In the genomic region with DNA sequence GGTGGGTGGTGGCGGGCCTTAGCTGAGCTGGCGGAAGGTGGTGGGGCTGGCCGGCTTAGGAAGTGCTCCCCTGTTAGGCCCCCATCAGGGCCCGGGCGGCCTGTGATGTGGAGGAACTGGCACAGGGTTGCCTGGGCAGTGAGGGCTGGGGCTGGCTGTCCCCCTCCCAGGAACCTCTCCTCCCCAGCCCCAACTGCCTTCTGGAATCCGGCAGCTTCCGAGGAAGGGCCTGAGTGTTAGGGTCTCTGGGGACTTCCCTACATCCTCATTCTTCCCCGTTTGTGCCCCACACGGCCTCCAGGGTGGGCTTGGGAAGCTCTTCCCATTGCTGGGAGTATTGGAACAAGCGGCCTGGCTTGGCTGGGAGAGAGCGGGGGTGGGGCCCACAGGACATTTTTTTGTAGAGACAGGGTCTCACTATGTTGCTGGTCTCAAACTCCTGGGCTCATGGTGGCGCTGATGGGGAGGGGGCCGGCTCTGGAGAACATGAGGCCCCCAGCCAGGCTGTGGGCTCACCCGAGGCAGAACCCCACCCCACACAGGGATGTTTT, we compare ENCODE assay signal across 11 cellular contexts.
DNase-seq lines count a peak whose midpoint lies in the region; TF ChIP-seq lines count a peak whose summit lies in the region.
"Had no signal": no experiment of that assay in that cellular context is flagged by ENCODE, and none has a peak within 500 bp of the region (broad histone marks: within the 10 kb centered on the region; RNA-seq: fewer than 3 reads in every experiment).

No MANE protein-coding gene starts in this region.

- peak overlapping the region; percentile 71 for H3K27ac ChIP-seq in HUES48 (ENCODE audit: low read depth, low read length)
- peak overlapping the region; percentile 61 to 80 for H3K27ac ChIP-seq in coronary artery
- H3K27ac ChIP-seq in mesodermal cell (ENCODE audit: low read depth, low read length, severe bottlenecking): peak overlapping the region; percentile 95
- peak overlapping the region; percentile 79 for H3K27ac ChIP-seq in subcutaneous abdominal adipose tissue (ENCODE audit: low read depth, low read length)

- H3K4me3 Mint-ChIP-seq in activated T-cell treated with anti-CD3 and anti-CD28 coated beads, Interleukin-2, amount 50 U/mL, for 24 hours: no peak overlapping the region
- H3K4me3 Mint-ChIP-seq: IgD-negative memory B cell had no signal

- H3K4me3 ChIP-seq in HUES48 (ENCODE audit: low read depth, low read length) (no peak overlapping the region), coronary artery (no peak overlapping the region), mesodermal cell (ENCODE audit: extremely low read depth, insufficient read depth, low read length, poor library complexity, severe bottlenecking) (no peak overlapping the region), subcutaneous abdominal adipose tissue (ENCODE audit: low read depth in 1 of 5, low read length in 5 of 5) (no peak overlapping the region)

- H3K27ac Mint-ChIP-seq in activated T-cell treated with anti-CD3 and anti-CD28 coated beads, Interleukin-2, amount 50 U/mL, for 24 hours: no peak overlapping the region
- H3K27ac Mint-ChIP-seq: IgD-negative memory B cell had no signal

- DNase-seq in coronary artery (ENCODE audit: low spot score) (no peak), RPMI8226 (no peak), HPDE6-E6E7 (ENCODE audit: extremely low spot score) (no peak), Ammon's horn (ENCODE audit: low spot score) (no peak)
- DNase-seq in activated T-cell treated with anti-CD3 and anti-CD28 coated beads, Interleukin-2, amount 50 U/mL, for 24 hours: no peak
- DNase-seq: cerebellar nuclear complex, NCI-H1930 had no signal

- H3K27me3 Mint-ChIP-seq in activated T-cell treated with anti-CD3 and anti-CD28 coated beads, Interleukin-2, amount 50 U/mL, for 24 hours: peaks cover 2% of the 10 kb centered on the region

- H3K27me3 ChIP-seq in HUES48 (ENCODE audit: control insufficient read depth, insufficient read depth, low read length) (no peaks in the 10 kb centered on the region), subcutaneous abdominal adipose tissue (ENCODE audit: control insufficient read depth in 5 of 5, insufficient read depth in 4 of 5, low read length in 5 of 5) (no peaks in the 10 kb centered on the region)

- H3K4me1 ChIP-seq in HUES48 (ENCODE audit: control insufficient read depth, insufficient read depth, low read length) (peaks cover 32% of the 10 kb centered on the region), mesodermal cell (ENCODE audit: control insufficient read depth, insufficient read depth, low read length, poor library complexity, severe bottlenecking) (peaks cover 70% of the 10 kb centered on the region), subcutaneous abdominal adipose tissue (ENCODE audit: control insufficient read depth in 5 of 5, insufficient read depth in 5 of 5, low read length in 5 of 5) (peaks cover 4 to 96% (median 79%) of the 10 kb centered on the region in 5 donors)

- H3K9me3 ChIP-seq in HUES48 (ENCODE audit: control insufficient read depth, insufficient read depth, low read length) (no peaks in the 10 kb centered on the region), mesodermal cell (ENCODE audit: control insufficient read depth, low read length) (no peaks in the 10 kb centered on the region), subcutaneous abdominal adipose tissue (ENCODE audit: control insufficient read depth in 5 of 5, low read length in 5 of 5) (no peaks in the 10 kb centered on the region)

- H3K9me3 Mint-ChIP-seq in activated T-cell treated with anti-CD3 and anti-CD28 coated beads, Interleukin-2, amount 50 U/mL, for 24 hours: no peaks in the 10 kb centered on the region

- WGBS in mesodermal cell (ENCODE audit: insufficient coverage in 2 of 2), 2 experiments: 53 to 69% methylated on average over 6 to 8 of the region's 14 CpGs

- H3K36me3 Mint-ChIP-seq in activated T-cell treated with anti-CD3 and anti-CD28 coated beads, Interleukin-2, amount 50 U/mL, for 24 hours (ENCODE audit: low read depth): no peaks in the 10 kb centered on the region
- H3K36me3 Mint-ChIP-seq: IgD-negative memory B cell had no signal

- no peaks in the 10 kb centered on the region for H3K4me1 Mint-ChIP-seq in activated T-cell treated with anti-CD3 and anti-CD28 coated beads, Interleukin-2, amount 50 U/mL, for 24 hours (ENCODE audit: low read depth)

- H3K9ac ChIP-seq in HUES48 (ENCODE audit: low read depth, low read length): no peak overlapping the region
- H3K9ac ChIP-seq in subcutaneous abdominal adipose tissue (ENCODE audit: low read length in 5 of 5): peak overlapping the region in 4 of 5 donors; percentile 58 to 74 (median 66)

- TF ChIP-seq CTCF in coronary artery (IDR thresholded peaks at IDR 0.05): no peak

- H3K36me3 ChIP-seq in HUES48 (ENCODE audit: control insufficient read depth, insufficient read depth, low read length) (no peaks in the 10 kb centered on the region), mesodermal cell (ENCODE audit: control insufficient read depth, insufficient read depth, low read length) (peaks cover 2% of the 10 kb centered on the region), subcutaneous abdominal adipose tissue (ENCODE audit: control insufficient read depth in 5 of 5, insufficient read depth in 5 of 5, low read length in 5 of 5) (no peaks in the 10 kb centered on the region)
